In genomic region chr13:48299591-48299990, GRCh38 we compare ENCODE assay signal across 25 cellular contexts. TPM values are rescaled to one million over a fixed set of nuclear protein-coding genes. Genes with fewer than 3 reads are reported as not detected.
DNase-seq lines count a peak whose midpoint lies in the region; ATAC-seq, FAIRE-seq and TF ChIP-seq lines count a peak whose summit lies in the region.
"Had no signal": no experiment of that assay in that cellular context is flagged by ENCODE, and none has a peak within 500 bp of the region (broad histone marks: within the 10 kb centered on the region; RNA-seq: fewer than 3 reads in every experiment).

No MANE protein-coding gene starts in this region.

- no peak overlapping the region for H3K4me2 ChIP-seq in K562 (ENCODE audit: insufficient read depth, low read length)
- H3K4me2 ChIP-seq: BLaER1 had no signal

- H3K4me1 Mint-ChIP-seq in nephron, result peaks cover 13% of the 10 kb centered on the region

- H3K4me3 Mint-ChIP-seq in nephron, result peak overlapping the region; percentile 0 to 21 (median 1)
- H3K4me3 Mint-ChIP-seq: B cell; CD8-positive, alpha-beta T cell; HFFc6 had no signal

- H3K36me3 Mint-ChIP-seq in nephron (ENCODE audit: low read depth), result no peaks in the 10 kb centered on the region
- peaks cover 12% of the 10 kb centered on the region in 2 donors for H3K36me3 Mint-ChIP-seq in activated naive CD4-positive, alpha-beta T cell treated with anti-CD3 and anti-CD28 coated beads, Interleukin-2, amount 50 U/mL, for 72 hours
- H3K36me3 Mint-ChIP-seq: CD4-positive, CD25-positive, alpha-beta regulatory T cell had no signal

- H3K27me3 Mint-ChIP-seq in nephron (ENCODE audit: low read depth), result no peaks in the 10 kb centered on the region
- H3K27me3 Mint-ChIP-seq: B cell; CD4-positive, CD25-positive, alpha-beta regulatory T cell had no signal

- H3K36me3 ChIP-seq in K562 (ENCODE audit: control insufficient read depth, insufficient read depth, low read length) (no peaks in the 10 kb centered on the region), gastrocnemius medialis (no peaks in the 10 kb centered on the region)
- H3K36me3 ChIP-seq: BLaER1 had no signal

- intact Hi-C loops in K562 (cut with micrococcal nuclease), result loop anchor here (10.0 kb wide), 1 partner anchor 175 kb away; no protein-coding TSS in a partner anchor
- intact Hi-C loops in gastrocnemius medialis (cut with DNase I; ENCODE audit: low total_unique reads), result no loop called here

- H3K79me2 ChIP-seq in K562 (ENCODE audit: control insufficient read depth, insufficient read depth, low read length), result peaks cover 9% of the 10 kb centered on the region

- peaks cover 0 to 9% of the 10 kb centered on the region in 2 experiments; a peak in 1 of 5 replicates for H3K4me1 ChIP-seq in K562 (replicated peaks in 1 of 2; ENCODE audit: control insufficient read depth in 2 of 2, insufficient read depth in 2 of 2, low read length in 2 of 2)
- peaks cover 0 to 6% of the 10 kb centered on the region in 2 donors for H3K4me1 ChIP-seq in gastrocnemius medialis

- no peak for TF ChIP-seq CTCF in K562 (IDR thresholded peaks at IDR 0.05 in 2 of 3, conservative IDR thresholded peaks at IDR 0.05 in 1 of 3; ENCODE audit: insufficient read depth in 2 of 3, low read depth in 1 of 3, low read length in 3 of 3)
- no peak for TF ChIP-seq CTCF in nephron (IDR thresholded peaks at IDR 0.05; ENCODE audit: unreplicated experiment in 3 of 3)
- no peak for TF ChIP-seq CTCF in gastrocnemius medialis (IDR thresholded peaks at IDR 0.05 in 4 of 5, conservative IDR thresholded peaks at IDR 0.05 in 1 of 5)

- FAIRE-seq in K562 (lab: Jason Lieb, UNC), result no peak
- FAIRE-seq: D721Med, GM12878, GM19239, H54 had no signal

- H3K9me3 ChIP-seq in K562 (replicated peaks; ENCODE audit: control insufficient read depth, insufficient read depth, low read depth, low read length), result no peaks in the 10 kb centered on the region
- no peaks in the 10 kb centered on the region for H3K9me3 ChIP-seq in gastrocnemius medialis
- H3K9me3 ChIP-seq: BLaER1, HAP-1 had no signal

- H3K4me3 ChIP-seq in K562 (no peak overlapping the region), gastrocnemius medialis (no peak overlapping the region)
- H3K4me3 ChIP-seq: BLaER1, GM12878, HAP-1 had no signal

- 60% methylated on average over 1 of the region's 2 CpGs for WGBS in K562 (ENCODE audit: insufficient coverage, low coverage, missing lambda C conversion rate)

- H3K9me3 Mint-ChIP-seq in nephron, result no peaks in the 10 kb centered on the region
- H3K9me3 Mint-ChIP-seq in activated naive CD4-positive, alpha-beta T cell treated with anti-CD3 and anti-CD28 coated beads, Interleukin-2, amount 50 U/mL, for 72 hours, result no peaks in the 10 kb centered on the region
- H3K9me3 Mint-ChIP-seq: CD8-positive, alpha-beta T cell; HFFc6 had no signal

- no TSS peak for BruUV-seq in K562 (replicated peaks; lab: Mats Ljungman, UMichigan)

- H4K20me1 ChIP-seq in K562 (replicated peaks; ENCODE audit: control insufficient read depth, insufficient read depth, low read length), result no peaks in the 10 kb centered on the region
- H4K20me1 ChIP-seq: BLaER1 had no signal

- in situ Hi-C loops in SK-MEL-5 (cut with HindIII; ENCODE audit: low pct_unique_long_range_greater_than_20kb, low sequenced_read_pairs), result no loop called here
- in situ Hi-C loops in K562 (cut with MboI), result no loop called here
- in situ Hi-C loops in gastrocnemius medialis (cut with MboI; ENCODE audit: low sequenced_read_pairs in 4 of 4), result no loop called here

- POLR2A ChIA-PET in K562 (lab: Yijun Ruan, JAX), result no interaction called here

- H3K27ac Mint-ChIP-seq in nephron, result no peak overlapping the region
- H3K27ac Mint-ChIP-seq in activated naive CD4-positive, alpha-beta T cell treated with anti-CD3 and anti-CD28 coated beads, Interleukin-2, amount 50 U/mL, for 72 hours, result no peak overlapping the region
- H3K27ac Mint-ChIP-seq: B cell; CD4-positive, CD25-positive, alpha-beta regulatory T cell; CD8-positive, alpha-beta T cell; HFFc6 had no signal

- no peak for TF ChIP-seq EP300 in K562 (IDR thresholded peaks at IDR 0.05; ENCODE audit: low read length)

- DNase-seq in COLO829 (ENCODE audit: low spot score) (peak; percentile 43), SK-MEL-5 (ENCODE audit: low read depth, low spot score) (peak; percentile 59), K562 (ENCODE audit: extremely low read depth in 1 of 4, low spot score in 3 of 4) (no peak), gastrocnemius medialis (no peak), NCI-H2171 treated with DMSO at 0.1 percent for 48 hours (lab: John Stamatoyannopoulos, UW) (no peak)
- DNase-seq in activated naive CD4-positive, alpha-beta T cell treated with anti-CD3 and anti-CD28 coated beads, Interleukin-2, amount 50 U/mL, for 72 hours (ENCODE audit: low spot score in 2 of 2), result no peak
- DNase-seq: CD4-positive, CD25-positive, alpha-beta regulatory T cell; CD8-positive, alpha-beta T cell; DMS 273 treated with DMSO at 0.1 percent for 48 hours; DMS79; EL; GDM1; GOT3; HFFc6 had no signal

- no peak for TF ChIP-seq POLR2A in K562 (conservative IDR thresholded peaks at IDR 0.05)
- TF ChIP-seq POLR2A in gastrocnemius medialis (IDR thresholded peaks at IDR 0.05), result no peak

- TF ChIP-seq RAD21 in K562 (CRISPR knock-in tag; conservative IDR thresholded peaks at IDR 0.05 in 1 of 2, IDR thresholded peaks at IDR 0.05 in 1 of 2), result no peak

- ATAC-seq in K562 (no peak), gastrocnemius medialis (no peak), HG03457 (IDR thresholded peaks at IDR 0.05; ENCODE audit: unreplicated experiment) (no peak)
- ATAC-seq in activated naive CD4-positive, alpha-beta T cell treated with anti-CD3 and anti-CD28 coated beads, Interleukin-2, amount 50 U/mL, for 72 hours, result no peak
- ATAC-seq: CD8-positive, alpha-beta T cell; GM12878 had no signal

- no peak overlapping the region for H3K27ac ChIP-seq in K562 (ENCODE audit: extremely low read depth, low read depth, low read length)
- H3K27ac ChIP-seq in gastrocnemius medialis, result no peak overlapping the region
- H3K27ac ChIP-seq: 22Rv1, BLaER1, C4-2B had no signal

- H3K9ac ChIP-seq in K562 (ENCODE audit: insufficient read depth in 1 of 2, low read depth in 2 of 2, low read length in 2 of 2), result no peak overlapping the region
- H3K9ac ChIP-seq: BLaER1 had no signal

- CTCF ChIA-PET in K562 (lab: Yijun Ruan, JAX; ENCODE audit: low intra/inter-chr PET ratio), result no interaction called here

- H3K27me3 ChIP-seq in K562 (ENCODE audit: control insufficient read depth in 2 of 2, insufficient read depth in 2 of 2, low read length in 2 of 2) (no peaks in the 10 kb centered on the region), gastrocnemius medialis (no peaks in the 10 kb centered on the region)
- H3K27me3 ChIP-seq: BLaER1 had no signal

- no peak overlapping the region for H2AFZ ChIP-seq in K562 (ENCODE audit: low read depth, low read length)

- no peaks in the 10 kb centered on the region for H3K9me1 ChIP-seq in K562 (ENCODE audit: control insufficient read depth, insufficient read depth, low read length)

TF ChIP-seq in K562, 482 proteins besides CTCF, POLR2A, EP300 and RAD21:
- TF ChIP-seq MAFG (tag; conservative IDR thresholded peaks at IDR 0.05), result no peak
- TF ChIP-seq ETS2 (tag; IDR thresholded peaks at IDR 0.05; ENCODE audit: borderline replicate concordance, poor library complexity, severe bottlenecking), result no peak
- 0 out of 2 replicates have a peak, but pooled peaks have one; percentile 4 for TF ChIP-seq SPI1 (IDR thresholded peaks at IDR 0.05; ENCODE audit: borderline replicate concordance, low read depth, low read length)
- no peak for TF ChIP-seq NR2C1 (IDR thresholded peaks at IDR 0.05)
- TF ChIP-seq NR2C1 (tag; IDR thresholded peaks at IDR 0.05), result no peak
- TF ChIP-seq CBX2 (IDR thresholded peaks at IDR 0.05; ENCODE audit: insufficient read depth, low read length, poor library complexity, severe bottlenecking), result no peak
- no peak for TF ChIP-seq LEF1 (IDR thresholded peaks at IDR 0.05)
- no peak for TF ChIP-seq MCM3 (IDR thresholded peaks at IDR 0.05)
TF ChIP-seq in K562: peak in this region for 1.

RNA-seq across cellular contexts. Expression of gene RB1, which starts 4.0 kb away (rescaled TPM):
- 43.8 and 44.7 TPM in 2 replicates for total RNA-seq in SK-MEL-5 (2014; rRNA removed; shearing (Covaris generic))
- polyA plus RNA-seq in SK-MEL-5 (2015; cell fraction: cytosol; rRNA removed), result 31.0 and 40.3 TPM in 2 replicates
- 15.2 and 17.3 TPM in 2 replicates for polyA plus RNA-seq in SK-MEL-5 (2015; cell fraction: nucleus; rRNA removed)
- total RNA-seq in K562 (2011; cell fraction: chromatin; rRNA removed; ENCODE audit: low replicate concordance), result 4.8 and 26.2 TPM in 2 replicates
- 3.2 and 3.8 TPM in 2 replicates for total RNA-seq in K562 (2011; cell fraction: nucleolus; rRNA removed)
- 6.3 and 10.3 TPM in 2 replicates for total RNA-seq in K562 (2011; cell fraction: nucleoplasm; rRNA removed)
- 10.5 and 12.4 TPM in 2 replicates for total RNA-seq in K562 (2014; rRNA removed)
- 22.0 TPM in 2 replicates for total RNA-seq in K562 (2014; rRNA removed; fragmentation: Illumina TruSeq; extraction: Trizol)
- 18.2 and 19.0 TPM in 2 replicates for total RNA-seq in K562 (2015; rRNA removed; fragmentation: Illumina TruSeq; extraction: Trizol)
- total RNA-seq in K562 (2021), result 17.9 and 20.9 TPM in 2 replicates
- polyA plus RNA-seq in K562 (2011; rRNA removed), result 13.2 and 23.8 TPM in 2 replicates
- 3.3 and 6.5 TPM in 2 replicates for polyA plus RNA-seq in K562 (2011; cell fraction: cytosol; rRNA removed)
- polyA plus RNA-seq in K562 (2011; cell fraction: nucleus; rRNA removed), result 4.7 and 10.2 TPM in 2 replicates
- 13.2 and 20.1 TPM in 2 replicates for polyA plus RNA-seq in K562 (2012)
- polyA plus RNA-seq in K562 (2014; fragmentation: Illumina TruSeq; extraction: Trizol), result 16.9 and 21.2 TPM in 2 replicates
- polyA plus RNA-seq in K562 (2014; fragmentation: Nextera tagmentation; extraction: Ambion mirVana), result 1 to 10 TPM; 5.0 to 6.5 TPM
- 9.3 and 13.2 TPM in 2 replicates for polyA plus RNA-seq in K562 (2014; rRNA removed)
- polyA minus RNA-seq in K562 (2011; rRNA and poly(A)+ RNA removed), result 16.9 and 18.8 TPM in 2 replicates
- polyA minus RNA-seq in K562 (2011; cell fraction: cytosol; rRNA and poly(A)+ RNA removed), result 7.5 and 8.3 TPM in 2 replicates
- polyA minus RNA-seq in K562 (2011; cell fraction: nucleus; rRNA and poly(A)+ RNA removed), result 7.5 and 12.7 TPM in 2 replicates
- 10 to 100 TPM; 29.3 to 45.6 (median 33.2) TPM for total RNA-seq in gastrocnemius medialis
- total RNA-seq in activated naive CD4-positive, alpha-beta T cell treated with anti-CD3 and anti-CD28 coated beads, Interleukin-2, amount 50 U/mL, for 72 hours, result 10 to 100 TPM; 30.3 to 33.8 TPM

Comparison
In these comparisons a context has a peak if more than half of its experiments do, and no peak if none do; other contexts are left out.
1. DNase-seq: peak in COLO829 (single experiment) and SK-MEL-5 (single experiment); none in K562 (0 of 4), gastrocnemius medialis (0 of 2), activated naive CD4-positive, alpha-beta T cell treated with anti-CD3 and anti-CD28 coated beads, Interleukin-2, amount 50 U/mL, for 72 hours (0 of 2) and NCI-H2171 treated with DMSO at 0.1 percent for 48 hours (single experiment).